Comparison of ENCODE assay signal across 16 cellular contexts in the genomic region with DNA sequence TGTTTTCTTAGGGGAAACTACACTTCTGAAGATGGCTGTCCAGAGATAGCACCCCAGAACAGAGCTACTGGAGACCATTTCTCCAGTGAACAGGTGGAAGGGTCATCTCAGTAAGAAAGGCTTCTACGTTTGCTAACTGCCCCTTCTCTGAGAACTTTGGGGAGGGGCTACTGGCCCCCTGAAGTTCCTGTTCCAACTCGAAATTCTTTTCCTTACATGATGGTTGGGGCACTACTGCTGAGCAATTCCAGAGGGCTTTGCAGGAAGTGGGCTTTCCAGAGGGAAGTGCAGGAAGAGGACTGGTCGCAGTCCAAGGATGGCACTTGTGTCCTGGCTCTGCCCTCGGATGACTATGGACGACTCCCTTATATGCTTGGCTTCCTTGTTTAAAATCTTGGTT. TPM values are rescaled to one million over a fixed set of nuclear protein-coding genes. Genes with fewer than 3 reads are reported as not detected.
DNase-seq lines count a peak whose midpoint lies in the region; ATAC-seq and TF ChIP-seq lines count a peak whose summit lies in the region.
"Had no signal": no experiment of that assay in that cellular context is flagged by ENCODE, and none has a peak within 500 bp of the region (broad histone marks: within the 10 kb centered on the region; RNA-seq: fewer than 3 reads in every experiment).

No MANE protein-coding gene starts in this region.

- no peaks in the 10 kb centered on the region for H3K36me3 Mint-ChIP-seq in natural killer cell

- H3K9me3 ChIP-seq in HEK293 (ENCODE audit: control insufficient read depth, insufficient read depth, low read depth, low read length) (no peaks in the 10 kb centered on the region), lung (ENCODE audit: control insufficient read depth in 2 of 2, insufficient read depth in 1 of 2, low read length in 1 of 2) (no peaks in the 10 kb centered on the region), thoracic aorta (no peaks in the 10 kb centered on the region)
- H3K9me3 ChIP-seq: Caco-2 had no signal

- H3K27me3 Mint-ChIP-seq in natural killer cell (ENCODE audit: low read depth in 2 of 2): no peaks in the 10 kb centered on the region

- TF ChIP-seq CTCF in HEK293 (tag by site-specific recombination; IDR thresholded peaks at IDR 0.05) (no peak), VCaP (conservative IDR thresholded peaks at IDR 0.05) (no peak), lung (IDR thresholded peaks at IDR 0.05; ENCODE audit: control extremely low read depth, extremely low read depth) (no peak), thoracic aorta (IDR thresholded peaks at IDR 0.05) (no peak), natural killer cell (IDR thresholded peaks at IDR 0.05) (no peak)

- H3K27ac ChIP-seq in HEK293 (ENCODE audit: extremely low read depth, low read depth, low read length) (peak overlapping the region; percentile 50), VCaP (peak overlapping the region; percentile 52; the same call in 1 of the 2 replicates), lung (ENCODE audit: low read depth in 1 of 2, low read length in 1 of 2) (peak overlapping the region; percentile 24 to 26), thoracic aorta (peak overlapping the region; percentile 68 to 77)

- H3K4me3 Mint-ChIP-seq in natural killer cell: no peak overlapping the region

- DNase-seq in lung (ENCODE audit: low spot score) (no peak), thoracic aorta (ENCODE audit: low spot score) (no peak), natural killer cell (no peak), medulla oblongata (ENCODE audit: extremely low spot score) (no peak)
- no peak for DNase-seq in stimulated activated CD4-positive, alpha-beta T cell treated with anti-CD3 and anti-CD28 coated beads, Interleukin-2, amount 100 ng/mL, for 24 hours
- DNase-seq: activated CD4-positive, alpha-beta T cell treated with anti-CD3 and anti-CD28 coated beads for 48 hours; activated naive CD4-positive, alpha-beta T cell treated with Interleukin-2 at 50 U/mL for 16 hours; GOT3; head of caudate nucleus; NCI-H1694 treated with DMSO at 0.1 percent for 48 hours; occipital lobe had no signal

- 42 to 55% methylated on average over 5 of the region's 5 CpGs for WGBS in lung, 2 donors

- ATAC-seq in lung (ENCODE audit: insufficient read depth, low FRiP score) (no peak), thoracic aorta (ENCODE audit: insufficient number of reproducible peaks, low FRiP score, low read depth) (no peak), natural killer cell (no peak), HG02885 (IDR thresholded peaks at IDR 0.05; ENCODE audit: poor library complexity, unreplicated experiment) (no peak)

- H3K27ac Mint-ChIP-seq in natural killer cell: no peak overlapping the region

- H3K36me3 ChIP-seq in HEK293 (ENCODE audit: control insufficient read depth in 2 of 2, insufficient read depth in 1 of 2, low read length in 2 of 2): no peaks in the 10 kb centered on the region
- H3K36me3 ChIP-seq in lung (ENCODE audit: control insufficient read depth in 2 of 2, insufficient read depth in 2 of 2, low read length in 2 of 2): no peaks in the 10 kb centered on the region
- H3K36me3 ChIP-seq in thoracic aorta: no peaks in the 10 kb centered on the region

- POLR2A ChIA-PET in HEK293 (lab: Yijun Ruan, JAX): interaction anchor here (0.7 to 2.9 kb wide), 7 partner anchors 14 to 105 kb away, joined by 3 to 16 read pairs (median 4); partner anchors contain the start of genes DRC3, SREBF1 and TOM1L2

- H3K4me1 Mint-ChIP-seq in natural killer cell: peaks cover 15 to 18% of the 10 kb centered on the region in 2 donors

- peaks cover 53% of the 10 kb centered on the region for H3K4me1 ChIP-seq in HEK293 (ENCODE audit: control insufficient read depth, insufficient read depth, low read length)
- peaks cover 30 to 45% of the 10 kb centered on the region in 2 donors for H3K4me1 ChIP-seq in lung (ENCODE audit: control insufficient read depth in 2 of 2, insufficient read depth in 2 of 2, low read length in 2 of 2)
- H3K4me1 ChIP-seq in thoracic aorta (ENCODE audit: control insufficient read depth in 1 of 2, low read depth in 2 of 2): peaks cover 31 to 65% of the 10 kb centered on the region in 2 donors

- no peak overlapping the region for H3K4me3 ChIP-seq in HEK293 (ENCODE audit: low read depth, low read length)
- H3K4me3 ChIP-seq in lung: no peak overlapping the region
- H3K4me3 ChIP-seq in thoracic aorta: no peak overlapping the region
- H3K4me3 ChIP-seq: skin epidermis had no signal

- intact Hi-C loops in natural killer cell (cut with micrococcal nuclease): no loop called here

- H3K27me3 ChIP-seq in lung (ENCODE audit: control insufficient read depth, insufficient read depth) (no peaks in the 10 kb centered on the region), thoracic aorta (replicated peaks; ENCODE audit: insufficient read depth) (no peaks in the 10 kb centered on the region)

- CTCF ChIA-PET in HEK293 (lab: Yijun Ruan, JAX): interaction anchor here (1.0 to 8.4 kb wide), 5 partner anchors 12 to 129 kb away, joined by 3 to 59 read pairs (median 4); no protein-coding TSS in a partner anchor

- no peaks in the 10 kb centered on the region for H3K9me3 Mint-ChIP-seq in natural killer cell

TF ChIP-seq in HEK293, 187 proteins besides CTCF, POLR2A, EP300 and RAD21:
- TF ChIP-seq IKZF3 (tag by site-specific recombination; IDR thresholded peaks at IDR 0.05) (peak; percentile 9; the same call in 1 of the 2 replicates), PRDM10 (tag by site-specific recombination; IDR thresholded peaks at IDR 0.05) (no peak)
TF ChIP-seq in HEK293: peak in this region for 1.

RNA-seq across cellular contexts. Expression of gene TOM1L2, which starts 31.2 kb away (rescaled TPM):
- 10 to 100 TPM; 45.1 to 56.5 TPM for total RNA-seq in lung
- 10 to 100 TPM; 21.5 to 26.5 TPM for polyA plus RNA-seq in lung
- 100 to 1,000 TPM in 1 of 2 donors, 10 to 100 TPM in 1; 63.4 to 185 TPM for total RNA-seq in thoracic aorta
- 10 to 100 TPM; 35.7 to 43.2 (median 35.7) TPM for total RNA-seq in natural killer cell

RNA-seq across cellular contexts. Expression of gene DRC3, which starts 31.6 kb away (rescaled TPM):
- total RNA-seq in lung (10 to 100 TPM; 19.7 to 29.5 TPM), thoracic aorta (1 to 10 TPM in 1 of 2 donors, under 1 TPM in 1; 0.27 to 2.3 TPM), natural killer cell (under 1 TPM in 2 of 3 donors, not detected in 1; 0.26 to 0.78 TPM)
- polyA plus RNA-seq in lung: 1 to 10 TPM; 6.6 to 7.2 TPM

Comparison
In these comparisons a context has a peak if more than half of its experiments do, and no peak if none do; other contexts are left out.
1. RNA of gene DRC3, which starts 31.6 kb away (total RNA-seq): 19.7 to 29.5 TPM in lung; 0.27 to 2.3 TPM in thoracic aorta and 0.26 to 0.78 TPM in natural killer cell; every median in the first group is over 4 times any median in the second.
2. Peak in every context shown above with its lines, with median percentiles within 50 percentile points of each other: H3K27ac ChIP-seq.